ENCODE assay signal across 13 cellular contexts in the genomic region with DNA sequence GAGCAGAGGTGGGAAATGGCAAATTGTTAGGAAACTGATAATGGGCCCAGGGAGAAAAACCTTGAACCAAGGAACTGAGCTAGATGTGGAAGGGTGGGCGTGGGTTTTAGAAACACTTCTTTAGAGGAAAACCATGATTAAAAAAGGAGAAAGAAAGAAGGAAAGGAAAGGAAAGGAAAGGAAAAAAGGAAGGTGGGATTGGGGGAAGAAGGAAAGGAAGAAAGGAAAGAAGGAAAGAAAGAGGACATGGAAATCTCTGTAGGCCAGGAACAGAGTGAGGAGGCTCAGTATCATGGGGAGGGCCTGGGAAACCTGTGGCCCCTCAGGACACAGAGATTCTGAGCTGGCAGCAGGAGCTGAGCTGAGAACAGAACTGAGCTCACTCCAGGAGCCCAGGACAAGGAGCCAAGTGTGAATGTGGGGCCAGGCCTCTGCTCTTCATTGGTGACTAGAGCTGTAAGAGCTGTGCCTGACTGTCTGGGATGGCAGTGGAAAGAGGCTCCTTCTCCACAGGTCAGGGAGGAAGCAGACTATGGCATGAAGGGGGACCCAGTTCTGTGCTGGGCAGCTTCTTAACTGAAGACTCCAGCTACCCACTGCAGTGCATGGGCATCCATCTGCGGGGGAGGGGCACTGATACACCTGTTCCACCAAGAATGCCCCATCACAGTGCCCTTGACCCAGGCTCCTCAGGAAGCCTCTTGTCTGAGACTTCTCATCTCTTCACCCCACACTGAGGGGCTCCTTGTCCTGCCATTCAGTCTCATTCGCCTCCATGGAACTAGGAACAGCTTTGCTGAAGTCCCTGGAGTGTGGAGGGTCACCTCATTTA.
DNase-seq lines count a peak whose midpoint lies in the region; ATAC-seq and TF ChIP-seq lines count a peak whose summit lies in the region.
"Had no signal": no experiment of that assay in that cellular context is flagged by ENCODE, and none has a peak within 500 bp of the region (broad histone marks: within the 10 kb centered on the region; RNA-seq: fewer than 3 reads in every experiment).

No MANE protein-coding gene starts in this region.

- DNase-seq in CD4-positive, alpha-beta memory T cell: peak in 1 of 5 donors; percentile 36
- peak; percentile 42 for DNase-seq in activated CD4-positive, alpha-beta memory T cell treated with anti-CD3 and anti-CD28 coated beads for 36 hours
- DNase-seq in endothelial cell (ENCODE audit: low spot score) (no peak), NCI-H1436 (lab: John Stamatoyannopoulos, UW) (no peak), thyroid gland (no peak)
- no peak for DNase-seq in stimulated activated naive CD4-positive, alpha-beta T cell treated with Interleukin-2 at 50 U/mL for 16 hours (lab: John Stamatoyannopoulos, UW)
- DNase-seq: left ventricle myocardium inferior, MM.1S, SHP77 treated with DMSO at 0.1 percent for 48 hours had no signal

- ATAC-seq in HG03457 (IDR thresholded peaks at IDR 0.05; ENCODE audit: unreplicated experiment): no peak

- no peaks in the 10 kb centered on the region for H3K9me3 ChIP-seq in CD4-positive, alpha-beta memory T cell (ENCODE audit: control insufficient read depth in 1 of 2, low read length in 2 of 2)
- H3K9me3 ChIP-seq in thyroid gland: no peaks in the 10 kb centered on the region
- H3K9me3 ChIP-seq: BLaER1 treated with 17β-estradiol and CSF1 and Interleukin-3, amounts not matched to agents 10 nM and 100 nM; left ventricle myocardium inferior; tibial nerve had no signal

- no peaks in the 10 kb centered on the region for H3K4me1 ChIP-seq in ACC112 (ENCODE audit: control insufficient read depth, insufficient read depth, low read length, unreplicated experiment)
- H3K4me1 ChIP-seq in CD4-positive, alpha-beta memory T cell (ENCODE audit: insufficient read depth, low read length): peaks cover 38% of the 10 kb centered on the region
- no peaks in the 10 kb centered on the region for H3K4me1 ChIP-seq in thyroid gland

- POLR2A ChIA-PET in CD4-positive, alpha-beta memory T cell (lab: Charles Lee; ENCODE audit: partially characterized antibody): interaction anchor here (1.3 to 11.4 kb wide), 8 partner anchors 9 to 472 kb away, joined by 3 to 198 read pairs (median 7); no protein-coding TSS in a partner anchor
- POLR2A ChIA-PET in activated CD4-positive, alpha-beta memory T cell treated with anti-CD3 and anti-CD28 coated beads for 36 hours (lab: Charles Lee): interaction anchor here (0.5 to 7.0 kb wide), 12 partner anchors 11 to 466 kb away, joined by 3 to 127 read pairs (median 4); no protein-coding TSS in a partner anchor

- H3K4me3 ChIP-seq in ACC112 (ENCODE audit: low read depth, low read length): 0 out of 2 replicates have a peak overlapping the region, but pooled peaks have one; percentile 65
- no peak overlapping the region for H3K4me3 ChIP-seq in CD4-positive, alpha-beta memory T cell (ENCODE audit: low read length in 2 of 2)
- H3K4me3 ChIP-seq in thyroid gland (replicated peaks in 1 of 3): no peak overlapping the region

- H3K36me3 Mint-ChIP-seq in CD4-positive, alpha-beta memory T cell: peaks cover 0 to 3% of the 10 kb centered on the region in 2 donors
- H3K36me3 Mint-ChIP-seq in activated CD4-positive, alpha-beta memory T cell treated with anti-CD3 and anti-CD28 coated beads for 36 hours: peaks cover 4% of the 10 kb centered on the region
- H3K36me3 Mint-ChIP-seq in endothelial cell (ENCODE audit: low read depth, unreplicated experiment): no peaks in the 10 kb centered on the region

- 84 to 98% methylated on average over 3 of the region's 3 CpGs for WGBS in thyroid gland, 2 donors

- CTCF ChIA-PET in CD4-positive, alpha-beta memory T cell (lab: Charles Lee; ENCODE audit: partially characterized antibody): interaction anchor here (1.3 to 7.1 kb wide), 9 partner anchors 10 to 472 kb away, joined by 6 to 57 read pairs (median 14); no protein-coding TSS in a partner anchor
- CTCF ChIA-PET in activated CD4-positive, alpha-beta memory T cell treated with anti-CD3 and anti-CD28 coated beads for 36 hours (lab: Charles Lee): interaction anchor here (0.8 to 4.6 kb wide), 8 partner anchors 10 to 472 kb away, joined by 3 to 23 read pairs (median 4); no protein-coding TSS in a partner anchor

- no peak overlapping the region for H2AFZ ChIP-seq in ACC112 (ENCODE audit: low read length, unreplicated experiment)

- peak overlapping the region; percentile 65 to 100 (median 88) for H3K27ac Mint-ChIP-seq in CD4-positive, alpha-beta memory T cell
- H3K27ac Mint-ChIP-seq in activated CD4-positive, alpha-beta memory T cell treated with anti-CD3 and anti-CD28 coated beads for 36 hours: peak overlapping the region; percentile 93
- H3K27ac Mint-ChIP-seq in endothelial cell (ENCODE audit: unreplicated experiment): peak overlapping the region; percentile 38

- peaks cover 2% of the 10 kb centered on the region in 2 donors for H3K27me3 Mint-ChIP-seq in CD4-positive, alpha-beta memory T cell
- H3K27me3 Mint-ChIP-seq in activated CD4-positive, alpha-beta memory T cell treated with anti-CD3 and anti-CD28 coated beads for 36 hours: no peaks in the 10 kb centered on the region
- peaks cover 3% of the 10 kb centered on the region for H3K27me3 Mint-ChIP-seq in endothelial cell (ENCODE audit: unreplicated experiment)

- TF ChIP-seq CTCF in endothelial cell (IDR thresholded peaks at IDR 0.05; ENCODE audit: unreplicated experiment): no peak
- no peak for TF ChIP-seq CTCF in thyroid gland (IDR thresholded peaks at IDR 0.05)

- no peaks in the 10 kb centered on the region for H3K27me3 ChIP-seq in ACC112 (ENCODE audit: insufficient read depth, low read length)
- H3K27me3 ChIP-seq in CD4-positive, alpha-beta memory T cell (ENCODE audit: insufficient read depth, low read length): no peaks in the 10 kb centered on the region
- H3K27me3 ChIP-seq in thyroid gland: no peaks in the 10 kb centered on the region
- H3K27me3 ChIP-seq: BLaER1 treated with 17β-estradiol and CSF1 and Interleukin-3, amounts not matched to agents 10 nM and 100 nM; tibial nerve had no signal

- peak overlapping the region; percentile 5 to 85 (median 54) for H3K4me3 Mint-ChIP-seq in CD4-positive, alpha-beta memory T cell
- H3K4me3 Mint-ChIP-seq in activated CD4-positive, alpha-beta memory T cell treated with anti-CD3 and anti-CD28 coated beads for 36 hours: peak overlapping the region; percentile 31
- no peak overlapping the region for H3K4me3 Mint-ChIP-seq in endothelial cell (ENCODE audit: unreplicated experiment)

- H3K27ac ChIP-seq in ACC112 (ENCODE audit: low read depth, low read length): no peak overlapping the region
- H3K27ac ChIP-seq in CD4-positive, alpha-beta memory T cell (ENCODE audit: low read depth, low read length): peak overlapping the region; percentile 34
- no peak overlapping the region for H3K27ac ChIP-seq in thyroid gland
- H3K27ac ChIP-seq: left ventricle myocardium inferior, tibial nerve had no signal

- peaks cover 32 to 62% (median 44%) of the 10 kb centered on the region in 4 donors for H3K4me1 Mint-ChIP-seq in CD4-positive, alpha-beta memory T cell
- H3K4me1 Mint-ChIP-seq in activated CD4-positive, alpha-beta memory T cell treated with anti-CD3 and anti-CD28 coated beads for 36 hours (ENCODE audit: low read depth): peaks cover 74% of the 10 kb centered on the region
- H3K4me1 Mint-ChIP-seq in endothelial cell (ENCODE audit: unreplicated experiment): peaks cover 11% of the 10 kb centered on the region

- no peak for TF ChIP-seq POLR2A in thyroid gland (IDR thresholded peaks at IDR 0.05)

- intact Hi-C loops in CD4-positive, alpha-beta memory T cell (cut with micrococcal nuclease): loop anchor here (5.0 kb wide), 3 partner anchors 45 to 1330 kb away; a partner anchor contains a TSS
- intact Hi-C loops in activated CD4-positive, alpha-beta memory T cell treated with anti-CD3 and anti-CD28 coated beads for 36 hours (cut with micrococcal nuclease): no loop called here
- intact Hi-C loops in thyroid gland (cut with DNase I): no loop called here

- H3K9me3 Mint-ChIP-seq in CD4-positive, alpha-beta memory T cell: peaks cover 0 to 5% (median 2%) of the 10 kb centered on the region in 8 donors
- H3K9me3 Mint-ChIP-seq in activated CD4-positive, alpha-beta memory T cell treated with anti-CD3 and anti-CD28 coated beads for 36 hours: no peaks in the 10 kb centered on the region
- H3K9me3 Mint-ChIP-seq in endothelial cell (ENCODE audit: unreplicated experiment): no peaks in the 10 kb centered on the region

- no peaks in the 10 kb centered on the region for H3K36me3 ChIP-seq in ACC112 (ENCODE audit: insufficient read depth, low read length)
- H3K36me3 ChIP-seq in CD4-positive, alpha-beta memory T cell (ENCODE audit: insufficient read depth, low read length): no peaks in the 10 kb centered on the region
- no peaks in the 10 kb centered on the region for H3K36me3 ChIP-seq in thyroid gland
- H3K36me3 ChIP-seq: BLaER1 treated with 17β-estradiol and CSF1 and Interleukin-3, amounts not matched to agents 10 nM and 100 nM; left ventricle myocardium inferior; tibial nerve had no signal

- no peaks in the 10 kb centered on the region for H3K79me2 ChIP-seq in ACC112 (ENCODE audit: control insufficient read depth, insufficient read depth, low read length, unreplicated experiment)

Comparison
In these comparisons a context has a peak if more than half of its experiments do, and no peak if none do; other contexts are left out.
1. H3K27ac Mint-ChIP-seq: peak in every context shown above with its lines; median percentile 93 in activated CD4-positive, alpha-beta memory T cell treated with anti-CD3 and anti-CD28 coated beads for 36 hours; 88 in CD4-positive, alpha-beta memory T cell; 38 in endothelial cell.